7 cellular contexts compared by ENCODE assay signal in genomic region chr9:99907208-99907532, GRCh38. TPM values are rescaled to one million over a fixed set of nuclear protein-coding genes. Genes with fewer than 3 reads are reported as not detected.
DNase-seq lines count a peak whose midpoint lies in the region; ATAC-seq and TF ChIP-seq lines count a peak whose summit lies in the region.

No MANE protein-coding gene starts in this region.

- CTCF ChIA-PET in HEK293 (lab: Yijun Ruan, JAX) (no interaction called here), WTC11 (lab: Charles Lee) (interaction anchor here (0.9 to 3.7 kb wide), 5 partner anchors 11 to 82 kb away, joined by 3 to 18 read pairs (median 3); no protein-coding TSS in a partner anchor)

- no peaks in the 10 kb centered on the region for H3K27me3 ChIP-seq in iPS DF 6.9 (ENCODE audit: control insufficient read depth, insufficient read depth, low read length)

- H3K9me3 ChIP-seq in HEK293 (ENCODE audit: control insufficient read depth, insufficient read depth, low read depth, low read length) (no peaks in the 10 kb centered on the region), iPS DF 6.9 (ENCODE audit: control insufficient read depth, insufficient read depth, low read length) (no peaks in the 10 kb centered on the region)

- peaks cover 0 to 3% of the 10 kb centered on the region in 2 experiments; a peak in 1 of 3 replicates for H3K36me3 ChIP-seq in HEK293 (ENCODE audit: control insufficient read depth in 2 of 2, insufficient read depth in 1 of 2, low read length in 2 of 2)
- no peaks in the 10 kb centered on the region for H3K36me3 ChIP-seq in iPS DF 6.9 (ENCODE audit: control insufficient read depth, insufficient read depth, low read length)

- TF ChIP-seq CTCF in HEK293 (tag by site-specific recombination; IDR thresholded peaks at IDR 0.05) = no peak
- TF ChIP-seq CTCF in WTC11 (IDR thresholded peaks at IDR 0.05) = no peak

- H3K4me1 Mint-ChIP-seq in WTC11 = peaks cover 31% of the 10 kb centered on the region
- peaks cover 34% of the 10 kb centered on the region for H3K4me1 Mint-ChIP-seq in stimulated activated memory B cell treated with anti-CD40 and anti-IgM and Interleukin-4, amounts not matched to agents 10 μg/mL and 1 μg/mL and 100 μg/mL, for 72 hours

- peak overlapping the region; percentile 92 for H3K27ac ChIP-seq in HEK293 (ENCODE audit: extremely low read depth, low read depth, low read length)
- H3K27ac ChIP-seq in iPS DF 6.9 (ENCODE audit: low read length) = no peak overlapping the region

- no CpG with 5 or more reads among the region's 9 CpGs for WGBS in iPS DF 6.9 (ENCODE audit: insufficient coverage, insufficient read length)

- peak overlapping the region; percentile 90 for H3K4me3 Mint-ChIP-seq in WTC11
- H3K4me3 Mint-ChIP-seq in stimulated activated memory B cell treated with anti-CD40 and anti-IgM and Interleukin-4, amounts not matched to agents 10 μg/mL and 1 μg/mL and 100 μg/mL, for 72 hours = peak overlapping the region; percentile 97

- DNase-seq in WTC11 (ENCODE audit: low spot score) (no peak), iPS DF 6.9 (ENCODE audit: low read depth, low spot score) (no peak), D341Med (ENCODE audit: low spot score) (no peak)

- H3K9me3 Mint-ChIP-seq in WTC11 = 0 out of 2 replicates have a peak, but pooled peaks cover 3% of the 10 kb centered on the region
- no peaks in the 10 kb centered on the region for H3K9me3 Mint-ChIP-seq in stimulated activated memory B cell treated with anti-CD40 and anti-IgM and Interleukin-4, amounts not matched to agents 10 μg/mL and 1 μg/mL and 100 μg/mL, for 72 hours

- H3K4me1 ChIP-seq in HEK293 (ENCODE audit: control insufficient read depth, insufficient read depth, low read length) = peaks cover 3% of the 10 kb centered on the region; the same call in 1 of the 2 replicates
- H3K4me1 ChIP-seq in iPS DF 6.9 (ENCODE audit: control insufficient read depth, insufficient read depth, low read length) = no peaks in the 10 kb centered on the region

- H3K27me3 Mint-ChIP-seq in WTC11 (ENCODE audit: low read depth) = peaks cover 5% of the 10 kb centered on the region; the same call in 1 of the 2 replicates
- H3K27me3 Mint-ChIP-seq in stimulated activated memory B cell treated with anti-CD40 and anti-IgM and Interleukin-4, amounts not matched to agents 10 μg/mL and 1 μg/mL and 100 μg/mL, for 72 hours = no peaks in the 10 kb centered on the region

- no peak for ATAC-seq in WTC11
- no peak for ATAC-seq in stimulated activated memory B cell treated with anti-CD40 and anti-IgM and Interleukin-4, amounts not matched to agents 10 μg/mL and 1 μg/mL and 100 μg/mL, for 72 hours
- ATAC-seq in GM18517 (IDR thresholded peaks at IDR 0.05; ENCODE audit: unreplicated experiment) = no peak
- ATAC-seq in HG03565 (IDR thresholded peaks at IDR 0.05; ENCODE audit: unreplicated experiment) = no peak

- H3K4me3 ChIP-seq in HEK293 (ENCODE audit: low read depth, low read length) = peak overlapping the region; percentile 77
- peak overlapping the region; percentile 92 for H3K4me3 ChIP-seq in iPS DF 6.9 (ENCODE audit: low read length)

- peak overlapping the region; percentile 57 for H3K27ac Mint-ChIP-seq in WTC11
- peak overlapping the region; percentile 99 for H3K27ac Mint-ChIP-seq in stimulated activated memory B cell treated with anti-CD40 and anti-IgM and Interleukin-4, amounts not matched to agents 10 μg/mL and 1 μg/mL and 100 μg/mL, for 72 hours

- H3K36me3 Mint-ChIP-seq in WTC11 = no peaks in the 10 kb centered on the region
- H3K36me3 Mint-ChIP-seq in stimulated activated memory B cell treated with anti-CD40 and anti-IgM and Interleukin-4, amounts not matched to agents 10 μg/mL and 1 μg/mL and 100 μg/mL, for 72 hours = no peaks in the 10 kb centered on the region

- POLR2A ChIA-PET in HEK293 (lab: Yijun Ruan, JAX) (interaction anchor here (1.5 kb wide), 1 partner anchor 86 kb away, joined by 9 read pairs; the partner anchor contains the start of gene NR4A3), WTC11 (lab: Charles Lee) (interaction anchor here (0.6 kb wide), 2 partner anchors 12 to 19 kb away, joined by 3 read pairs; no protein-coding TSS in a partner anchor)

TF ChIP-seq in HEK293, 187 proteins besides CTCF, POLR2A, EP300 and RAD21:
- TF ChIP-seq ZNF580 (tag by site-specific recombination; IDR thresholded peaks at IDR 0.05) = no peak
- TF ChIP-seq ZSCAN16 (tag by site-specific recombination; IDR thresholded peaks at IDR 0.05) = 0 out of 2 replicates have a peak, but pooled peaks have one; percentile 2
- no peak for TF ChIP-seq ZNF391 (tag by site-specific recombination; IDR thresholded peaks at IDR 0.05; ENCODE audit: borderline replicate concordance, low read depth)
- TF ChIP-seq ZNF335 (tag by site-specific recombination; conservative IDR thresholded peaks at IDR 0.05) = peak; percentile 64; the same call in 1 of the 2 replicates
- TF ChIP-seq ZNF174 (tag by site-specific recombination; IDR thresholded peaks at IDR 0.05) = no peak
- TF ChIP-seq ZFP69B (tag by site-specific recombination; IDR thresholded peaks at IDR 0.05) = no peak
- TF ChIP-seq ZNF132 (tag by site-specific recombination; IDR thresholded peaks at IDR 0.05; ENCODE audit: borderline replicate concordance) = no peak
- TF ChIP-seq ZNF449 (tag by site-specific recombination; IDR thresholded peaks at IDR 0.05) = no peak
- TF ChIP-seq ZNF26 (tag by site-specific recombination; IDR thresholded peaks at IDR 0.05) = no peak

TF ChIP-seq in WTC11, 78 proteins besides CTCF, POLR2A, EP300 and RAD21:
- TF ChIP-seq TP53 (CRISPR knock-in tag; IDR thresholded peaks at IDR 0.05) = no peak
- TF ChIP-seq ZNF425 (CRISPR knock-in tag; conservative IDR thresholded peaks at IDR 0.05) = no peak
- TF ChIP-seq ZNF263 (CRISPR knock-in tag; IDR thresholded peaks at IDR 0.05; ENCODE audit: low read depth) = no peak
- TF ChIP-seq ZBTB21 (CRISPR knock-in tag; IDR thresholded peaks at IDR 0.05; ENCODE audit: borderline replicate concordance) = no peak
- no peak for TF ChIP-seq AFF4 (CRISPR knock-in tag; IDR thresholded peaks at IDR 0.05; ENCODE audit: borderline replicate concordance)
- TF ChIP-seq CDX4 (CRISPR knock-in tag; IDR thresholded peaks at IDR 0.05; ENCODE audit: borderline replicate concordance) = no peak

RNA-seq across cellular contexts. Expression of gene STX17, which starts 0.7 kb away (rescaled TPM):
- total RNA-seq in WTC11 (2021) = 22.1 to 23.8 TPM (median 23.2 TPM) in 3 replicates
